ENCODE assay signal across 8 cellular contexts in the genomic region with DNA sequence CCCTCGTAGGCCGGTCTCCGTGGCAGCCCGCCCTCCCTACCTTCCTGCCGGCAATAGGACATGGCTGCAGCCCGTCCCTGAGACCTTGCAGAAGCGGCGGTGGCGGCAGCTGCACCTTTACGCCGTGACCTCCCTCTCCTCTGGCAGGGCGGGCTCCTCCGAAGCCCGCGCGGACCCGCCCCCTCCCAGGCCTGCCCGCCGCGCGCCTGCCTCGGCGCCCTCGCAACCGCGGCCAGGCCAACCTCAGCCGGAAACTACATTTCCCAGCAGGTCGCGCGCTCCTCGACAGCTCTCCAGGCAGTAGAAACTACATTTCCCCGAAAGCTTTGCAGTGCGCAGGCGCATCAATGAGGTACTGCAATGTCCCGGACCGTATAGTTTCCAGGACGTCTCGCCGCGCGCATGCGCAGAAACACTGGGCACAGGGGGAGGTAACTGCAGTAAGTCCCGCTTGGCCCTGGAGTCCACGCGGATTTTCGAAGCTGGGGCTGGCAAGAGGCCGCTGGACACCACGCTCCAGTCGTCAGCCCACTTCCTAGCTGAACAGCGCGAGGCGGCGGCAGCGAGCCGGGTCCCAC. TPM values are rescaled to one million over a fixed set of nuclear protein-coding genes. Genes with fewer than 3 reads are reported as not detected.
A peak's percentile ranks its signal among the peaks of the same experiment; 100 is the strongest.
DNase-seq lines count a peak whose midpoint lies in the region; ATAC-seq, FAIRE-seq and TF ChIP-seq lines count a peak whose summit lies in the region.

TSS of gene CHCHD4 (minus strand) at position 256 of the 578 bp plus-strand sequence. CDS start at position 62, 194 bp downstream.
A gene with protein sequence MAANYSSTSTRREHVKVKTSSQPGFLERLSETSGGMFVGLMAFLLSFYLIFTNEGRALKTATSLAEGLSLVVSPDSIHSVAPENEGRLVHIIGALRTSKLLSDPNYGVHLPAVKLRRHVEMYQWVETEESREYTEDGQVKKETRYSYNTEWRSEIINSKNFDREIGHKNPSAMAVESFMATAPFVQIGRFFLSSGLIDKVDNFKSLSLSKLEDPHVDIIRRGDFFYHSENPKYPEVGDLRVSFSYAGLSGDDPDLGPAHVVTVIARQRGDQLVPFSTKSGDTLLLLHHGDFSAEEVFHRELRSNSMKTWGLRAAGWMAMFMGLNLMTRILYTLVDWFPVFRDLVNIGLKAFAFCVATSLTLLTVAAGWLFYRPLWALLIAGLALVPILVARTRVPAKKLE (plus strand): TSS at position 438 of the 578 bp plus-strand sequence. CDS start 142 bp downstream, outside the sequence.

- H3K27ac Mint-ChIP-seq in T-helper 1 cell treated with Interleukin-12 subunit alpha and Interleukin-12 subunit beta and Interleukin-4 antibody, amounts not matched to agents 30 μg/mL and 1 μg/mL, for 36 hours: peak within 1 kb of the TSS; percentile 92

- H3K4me1 ChIP-seq in psoas muscle: peaks cover 30% of the 10 kb centered on the region

- H3K27me3 Mint-ChIP-seq in T-helper 1 cell treated with Interleukin-12 subunit alpha and Interleukin-12 subunit beta and Interleukin-4 antibody, amounts not matched to agents 30 μg/mL and 1 μg/mL, for 36 hours (ENCODE audit: low read depth): no peaks in the 10 kb centered on the region

- ATAC-seq in HG02884 (IDR thresholded peaks at IDR 0.05; ENCODE audit: unreplicated experiment) (peak; percentile 84), left ventricle myocardium superior (peak; percentile 91), psoas muscle (peak; percentile 78 to 93 (median 85))

- H3K36me3 Mint-ChIP-seq in T-helper 1 cell treated with Interleukin-12 subunit alpha and Interleukin-12 subunit beta and Interleukin-4 antibody, amounts not matched to agents 30 μg/mL and 1 μg/mL, for 36 hours (ENCODE audit: low read depth): peaks cover 41% of the 10 kb centered on the region

- H3K9me3 Mint-ChIP-seq in T-helper 1 cell treated with Interleukin-12 subunit alpha and Interleukin-12 subunit beta and Interleukin-4 antibody, amounts not matched to agents 30 μg/mL and 1 μg/mL, for 36 hours: no peaks in the 10 kb centered on the region

- FAIRE-seq in urothelium cell line (lab: Jason Lieb, UNC): no peak

- 0 to 1% (median 1%) methylated on average over 40 to 55 of the region's 55 CpGs for WGBS in psoas muscle, 3 donors

- H3K27ac ChIP-seq in psoas muscle: peak within 1 kb of the TSS; percentile 97

- peaks cover 56% of the 10 kb centered on the region for H3K4me1 Mint-ChIP-seq in T-helper 1 cell treated with Interleukin-12 subunit alpha and Interleukin-12 subunit beta and Interleukin-4 antibody, amounts not matched to agents 30 μg/mL and 1 μg/mL, for 36 hours (ENCODE audit: low read depth)

- TF ChIP-seq CTCF in GM13977 (IDR thresholded peaks at IDR 0.05; ENCODE audit: extremely low read depth, insufficient read depth, missing control alignments): no peak
- no peak for TF ChIP-seq CTCF in psoas muscle (IDR thresholded peaks at IDR 0.05)

- DNase-seq in GM13977 (ENCODE audit: low spot score) (peak; percentile 100), NCI-H1694 (lab: John Stamatoyannopoulos, UW) (peak; percentile 75), amygdala (lab: John Stamatoyannopoulos, UW) (peak; percentile 86 to 99 (median 98)), left ventricle myocardium superior (peak; percentile 99), psoas muscle (peak; percentile 100), urothelium cell line (ENCODE audit: low spot score) (peak; percentile 100)

- intact Hi-C loops in left ventricle myocardium superior (cut with micrococcal nuclease): no loop called here
- intact Hi-C loops in psoas muscle (cut with DNase I): loop anchor here (2.0 to 5.0 kb wide), 3 partner anchors 53 to 227 kb away; partner anchors contain the start of genes LSM3 (in 2 of the 2) and XPC (in 2 of the 2)

- H3K4me3 Mint-ChIP-seq in T-helper 1 cell treated with Interleukin-12 subunit alpha and Interleukin-12 subunit beta and Interleukin-4 antibody, amounts not matched to agents 30 μg/mL and 1 μg/mL, for 36 hours: peak within 1 kb of the TSS; percentile 96

- H3K4me3 ChIP-seq in psoas muscle: peak within 1 kb of the TSS; percentile 98

- H3K27me3 ChIP-seq in psoas muscle (ENCODE audit: insufficient read depth in 3 of 3, low read length in 2 of 3): no peaks in the 10 kb centered on the region

- H3K36me3 ChIP-seq in psoas muscle (ENCODE audit: insufficient read depth in 1 of 2, low read depth in 1 of 2): peaks cover 9 to 54% of the 10 kb centered on the region in 2 donors

- in situ Hi-C loops in GM13977 (cut with MboI; ENCODE audit: low pct_unique_long_range_greater_than_20kb, low sequenced_read_pairs, unreplicated experiment): no loop called here

- H3K9me3 ChIP-seq in psoas muscle: no peaks in the 10 kb centered on the region

RNA-seq across cellular contexts. Expression of gene CHCHD4, which starts in this region (rescaled TPM):
- total RNA-seq in left ventricle myocardium superior: 36.8 TPM
- 10 to 100 TPM; 18.5 to 26.8 (median 19.5) TPM for total RNA-seq in psoas muscle
- 10 to 100 TPM; 29.5 to 55.4 (median 38.0) TPM for polyA plus RNA-seq in psoas muscle

RNA-seq across cellular contexts. Expression of the second gene that starts in this region (rescaled TPM):
- total RNA-seq in left ventricle myocardium superior: 29.5 TPM
- 100 to 1,000 TPM in 1 of 4 donors, 10 to 100 TPM in 3; 28.2 to 107 (median 34.2) TPM for total RNA-seq in psoas muscle
- 10 to 100 TPM; 41.5 to 79.0 (median 48.5) TPM for polyA plus RNA-seq in psoas muscle

Comparison
In these comparisons a context has a peak if more than half of its experiments do, and no peak if none do; other contexts are left out.
1. Peak in every context shown above with its lines: DNase-seq, ATAC-seq, H3K4me3 ChIP-seq and H3K27ac ChIP-seq.